2 cellular contexts compared by ENCODE assay signal in the genomic region with DNA sequence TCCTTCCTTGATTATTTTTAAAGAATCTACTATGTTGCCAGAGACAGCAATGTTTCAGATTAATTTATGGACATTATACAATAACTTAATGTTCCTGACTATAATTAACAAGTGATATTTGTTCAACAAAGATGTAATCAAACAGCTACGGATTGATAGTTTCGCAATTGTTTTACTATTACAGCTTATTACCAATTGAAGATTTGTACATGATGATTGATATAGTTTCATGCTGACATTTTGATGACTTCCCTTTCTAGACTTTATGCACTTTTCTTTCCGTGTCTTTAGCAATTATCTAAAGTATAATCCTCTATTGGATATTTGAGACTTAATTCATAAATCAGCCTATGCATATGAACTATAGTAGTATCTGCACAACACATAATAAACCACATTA.
A peak's percentile ranks its signal among the peaks of the same experiment; 100 is the strongest.
TF ChIP-seq lines count a peak whose summit lies in the region.

No MANE protein-coding gene starts in this region.

TF ChIP-seq in HepG2, 621 proteins besides CTCF, POLR2A, EP300 and RAD21 (continues in another document):
- TF ChIP-seq ZNF543 (CRISPR knock-in tag; IDR thresholded peaks at IDR 0.05) (no peak), ATF6 (CRISPR knock-in tag; conservative IDR thresholded peaks at IDR 0.05) (no peak), CEBPG (CRISPR knock-in tag; IDR thresholded peaks at IDR 0.05) (peak; percentile 13; the same call in 1 of the 2 replicates), SMYD3 (CRISPR knock-in tag; IDR thresholded peaks at IDR 0.05) (no peak), SRSF4 (IDR thresholded peaks at IDR 0.05; ENCODE audit: low read depth, low read length, poor library complexity, severe bottlenecking) (peak; percentile 88), SP5 (CRISPR knock-in tag; IDR thresholded peaks at IDR 0.05; ENCODE audit: borderline replicate concordance, low read depth) (no peak), ONECUT2 (CRISPR knock-in tag; IDR thresholded peaks at IDR 0.05) (no peak), ZNF709 (CRISPR knock-in tag; IDR thresholded peaks at IDR 0.05) (no peak), GABPA (IDR thresholded peaks at IDR 0.05; ENCODE audit: low read depth, low read length) (no peak), GABPA (CRISPR knock-in tag; IDR thresholded peaks at IDR 0.05; ENCODE audit: low read depth) (no peak), HNF4G (IDR thresholded peaks at IDR 0.05; ENCODE audit: borderline replicate concordance, low read depth, low read length) (no peak), HNF4G (CRISPR knock-in tag; IDR thresholded peaks at IDR 0.05; ENCODE audit: borderline replicate concordance, low read depth) (no peak), GABPB1 (CRISPR knock-in tag; IDR thresholded peaks at IDR 0.05) (no peak), AHR (CRISPR knock-in tag; IDR thresholded peaks at IDR 0.05) (no peak), SALL1 (CRISPR knock-in tag; IDR thresholded peaks at IDR 0.05) (no peak), ZSCAN9 (CRISPR knock-in tag; IDR thresholded peaks at IDR 0.05; ENCODE audit: borderline replicate concordance) (no peak), KDM5B (CRISPR knock-in tag; IDR thresholded peaks at IDR 0.05; ENCODE audit: borderline replicate concordance) (no peak), TCF7L2 (IDR thresholded peaks at IDR 0.05; ENCODE audit: low read depth, low read length) (0 out of 2 replicates have a peak, but pooled peaks have one; percentile 7), ZBTB26 (CRISPR knock-in tag; IDR thresholded peaks at IDR 0.05; ENCODE audit: borderline replicate concordance) (no peak), TP53 (CRISPR knock-in tag; conservative IDR thresholded peaks at IDR 0.05) (no peak), CEBPB (IDR thresholded peaks at IDR 0.05; ENCODE audit: borderline replicate concordance, low read depth, low read length) (peak; percentile 87), ZNF432 (CRISPR knock-in tag; IDR thresholded peaks at IDR 0.05; ENCODE audit: borderline replicate concordance) (no peak), XBP1 (CRISPR knock-in tag; IDR thresholded peaks at IDR 0.05) (no peak), ZBTB38 (CRISPR knock-in tag; IDR thresholded peaks at IDR 0.05) (no peak)
- TF ChIP-seq, protein P1, sequence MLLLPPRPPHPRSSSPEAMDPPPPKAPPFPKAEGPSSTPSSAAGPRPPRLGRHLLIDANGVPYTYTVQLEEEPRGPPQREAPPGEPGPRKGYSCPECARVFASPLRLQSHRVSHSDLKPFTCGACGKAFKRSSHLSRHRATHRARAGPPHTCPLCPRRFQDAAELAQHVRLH (CRISPR knock-in tag; IDR thresholded peaks at IDR 0.05; ENCODE audit: borderline replicate concordance, low read depth), result no peak
- TF ChIP-seq, protein P2, sequence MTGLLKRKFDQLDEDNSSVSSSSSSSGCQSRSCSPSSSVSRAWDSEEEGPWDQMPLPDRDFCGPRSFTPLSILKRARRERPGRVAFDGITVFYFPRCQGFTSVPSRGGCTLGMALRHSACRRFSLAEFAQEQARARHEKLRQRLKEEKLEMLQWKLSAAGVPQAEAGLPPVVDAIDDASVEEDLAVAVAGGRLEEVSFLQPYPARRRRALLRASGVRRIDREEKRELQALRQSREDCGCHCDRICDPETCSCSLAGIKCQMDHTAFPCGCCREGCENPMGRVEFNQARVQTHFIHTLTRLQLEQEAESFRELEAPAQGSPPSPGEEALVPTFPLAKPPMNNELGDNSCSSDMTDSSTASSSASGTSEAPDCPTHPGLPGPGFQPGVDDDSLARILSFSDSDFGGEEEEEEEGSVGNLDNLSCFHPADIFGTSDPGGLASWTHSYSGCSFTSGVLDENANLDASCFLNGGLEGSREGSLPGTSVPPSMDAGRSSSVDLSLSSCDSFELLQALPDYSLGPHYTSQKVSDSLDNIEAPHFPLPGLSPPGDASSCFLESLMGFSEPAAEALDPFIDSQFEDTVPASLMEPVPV (CRISPR knock-in tag; IDR thresholded peaks at IDR 0.05), result no peak
- TF ChIP-seq, protein P3, sequence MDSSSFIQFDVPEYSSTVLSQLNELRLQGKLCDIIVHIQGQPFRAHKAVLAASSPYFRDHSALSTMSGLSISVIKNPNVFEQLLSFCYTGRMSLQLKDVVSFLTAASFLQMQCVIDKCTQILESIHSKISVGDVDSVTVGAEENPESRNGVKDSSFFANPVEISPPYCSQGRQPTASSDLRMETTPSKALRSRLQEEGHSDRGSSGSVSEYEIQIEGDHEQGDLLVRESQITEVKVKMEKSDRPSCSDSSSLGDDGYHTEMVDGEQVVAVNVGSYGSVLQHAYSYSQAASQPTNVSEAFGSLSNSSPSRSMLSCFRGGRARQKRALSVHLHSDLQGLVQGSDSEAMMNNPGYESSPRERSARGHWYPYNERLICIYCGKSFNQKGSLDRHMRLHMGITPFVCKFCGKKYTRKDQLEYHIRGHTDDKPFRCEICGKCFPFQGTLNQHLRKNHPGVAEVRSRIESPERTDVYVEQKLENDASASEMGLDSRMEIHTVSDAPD (CRISPR knock-in tag; IDR thresholded peaks at IDR 0.05), result no peak

TF ChIP-seq in K562, 482 proteins besides CTCF, POLR2A, EP300 and RAD21:
- peak; percentile 86 for TF ChIP-seq CEBPB (tag; IDR thresholded peaks at IDR 0.05)
- no peak for TF ChIP-seq CEBPG (CRISPR knock-in tag; IDR thresholded peaks at IDR 0.05)
- peak in 1 of 2 experiments; percentile 75; a peak in 3 of 4 replicates for TF ChIP-seq CEBPG (tag; conservative IDR thresholded peaks at IDR 0.05 in 1 of 2, IDR thresholded peaks at IDR 0.05 in 1 of 2)
- no peak for TF ChIP-seq STAT6 (CRISPR knock-in tag; IDR thresholded peaks at IDR 0.05)
- TF ChIP-seq MEIS2 (IDR thresholded peaks at IDR 0.05; ENCODE audit: partially characterized antibody), result peak; percentile 12
- TF ChIP-seq LARP7 (IDR thresholded peaks at IDR 0.05), result no peak
- no peak for TF ChIP-seq SIN3B (IDR thresholded peaks at IDR 0.05; ENCODE audit: low read depth)
- TF ChIP-seq, protein P4, sequence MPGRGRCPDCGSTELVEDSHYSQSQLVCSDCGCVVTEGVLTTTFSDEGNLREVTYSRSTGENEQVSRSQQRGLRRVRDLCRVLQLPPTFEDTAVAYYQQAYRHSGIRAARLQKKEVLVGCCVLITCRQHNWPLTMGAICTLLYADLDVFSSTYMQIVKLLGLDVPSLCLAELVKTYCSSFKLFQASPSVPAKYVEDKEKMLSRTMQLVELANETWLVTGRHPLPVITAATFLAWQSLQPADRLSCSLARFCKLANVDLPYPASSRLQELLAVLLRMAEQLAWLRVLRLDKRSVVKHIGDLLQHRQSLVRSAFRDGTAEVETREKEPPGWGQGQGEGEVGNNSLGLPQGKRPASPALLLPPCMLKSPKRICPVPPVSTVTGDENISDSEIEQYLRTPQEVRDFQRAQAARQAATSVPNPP (IDR thresholded peaks at IDR 0.05; ENCODE audit: borderline replicate concordance, insufficient read depth, insufficient read length), result no peak
- TF ChIP-seq, protein P5, sequence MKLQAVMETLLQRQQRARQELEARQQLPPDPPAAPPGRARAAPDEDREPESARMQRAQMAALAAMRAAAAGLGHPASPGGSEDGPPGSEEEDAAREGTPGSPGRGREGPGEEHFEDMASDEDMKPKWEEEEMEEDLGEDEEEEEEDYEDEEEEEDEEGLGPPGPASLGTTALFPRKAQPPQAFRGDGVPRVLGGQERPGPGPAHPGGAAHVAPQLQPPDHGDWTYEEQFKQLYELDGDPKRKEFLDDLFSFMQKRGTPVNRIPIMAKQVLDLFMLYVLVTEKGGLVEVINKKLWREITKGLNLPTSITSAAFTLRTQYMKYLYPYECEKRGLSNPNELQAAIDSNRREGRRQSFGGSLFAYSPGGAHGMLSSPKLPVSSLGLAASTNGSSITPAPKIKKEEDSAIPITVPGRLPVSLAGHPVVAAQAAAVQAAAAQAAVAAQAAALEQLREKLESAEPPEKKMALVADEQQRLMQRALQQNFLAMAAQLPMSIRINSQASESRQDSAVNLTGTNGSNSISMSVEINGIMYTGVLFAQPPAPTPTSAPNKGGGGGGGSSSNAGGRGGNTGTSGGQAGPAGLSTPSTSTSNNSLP (IDR thresholded peaks at IDR 0.05; ENCODE audit: borderline replicate concordance, low read depth, low read length), result no peak
- no peak for TF ChIP-seq ZNF347 (CRISPR knock-in tag; IDR thresholded peaks at IDR 0.05; ENCODE audit: low read depth)
- TF ChIP-seq ZNF384 (IDR thresholded peaks at IDR 0.05; ENCODE audit: low read depth, low read length), result no peak
- no peak for TF ChIP-seq ZNF407 (IDR thresholded peaks at IDR 0.05; ENCODE audit: low read depth)
- no peak for TF ChIP-seq RFX1 (IDR thresholded peaks at IDR 0.05)
- no peak for TF ChIP-seq MYNN (IDR thresholded peaks at IDR 0.05)
- no peak for TF ChIP-seq MYNN (CRISPR knock-in tag; IDR thresholded peaks at IDR 0.05)
- TF ChIP-seq, protein P6, sequence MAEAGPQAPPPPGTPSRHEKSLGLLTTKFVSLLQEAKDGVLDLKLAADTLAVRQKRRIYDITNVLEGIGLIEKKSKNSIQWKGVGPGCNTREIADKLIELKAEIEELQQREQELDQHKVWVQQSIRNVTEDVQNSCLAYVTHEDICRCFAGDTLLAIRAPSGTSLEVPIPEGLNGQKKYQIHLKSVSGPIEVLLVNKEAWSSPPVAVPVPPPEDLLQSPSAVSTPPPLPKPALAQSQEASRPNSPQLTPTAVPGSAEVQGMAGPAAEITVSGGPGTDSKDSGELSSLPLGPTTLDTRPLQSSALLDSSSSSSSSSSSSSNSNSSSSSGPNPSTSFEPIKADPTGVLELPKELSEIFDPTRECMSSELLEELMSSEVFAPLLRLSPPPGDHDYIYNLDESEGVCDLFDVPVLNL (CRISPR knock-in tag; IDR thresholded peaks at IDR 0.05; ENCODE audit: low read depth), result no peak
- TF ChIP-seq SNIP1 (IDR thresholded peaks at IDR 0.05; ENCODE audit: low read depth), result no peak
- TF ChIP-seq TEAD4 (IDR thresholded peaks at IDR 0.05; ENCODE audit: low read length), result no peak
- no peak for TF ChIP-seq TEAD4 (CRISPR knock-in tag; IDR thresholded peaks at IDR 0.05; ENCODE audit: borderline replicate concordance)
- no peak for TF ChIP-seq MAFK (IDR thresholded peaks at IDR 0.05; ENCODE audit: low read length)
- TF ChIP-seq RBM39 (optimal IDR thresholded peaks at IDR 0.05; ENCODE audit: low read depth, low read length), result no peak
- no peak for TF ChIP-seq ELF2 (CRISPR knock-in tag; IDR thresholded peaks at IDR 0.05)
- TF ChIP-seq HMGN3 (IDR thresholded peaks at IDR 0.05; ENCODE audit: borderline replicate concordance, extremely low read depth, insufficient read length, low read depth, low read length), result no peak
TF ChIP-seq in K562: peak in this region for 3.
